ENCODE assay signal across 4 cellular contexts in the genomic region with DNA sequence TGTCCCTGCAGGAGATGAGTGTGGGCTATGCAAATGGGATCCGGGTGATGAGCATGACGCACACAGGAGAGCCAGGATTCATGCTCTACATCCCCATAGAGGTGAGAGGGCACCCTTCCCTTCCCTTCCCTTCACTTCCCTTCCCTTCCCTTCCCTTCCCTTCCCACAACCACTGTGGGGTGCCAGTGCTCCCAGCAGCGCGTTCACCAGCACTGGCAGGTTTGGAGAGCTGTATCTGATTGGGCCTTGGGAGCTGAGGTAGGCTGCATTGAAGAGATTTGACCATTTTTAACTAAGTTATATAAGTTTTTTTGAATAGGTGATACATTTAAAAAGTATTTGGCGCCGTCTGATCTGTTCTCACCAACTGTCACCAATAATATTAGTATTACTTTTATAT. TPM values are rescaled to one million over a fixed set of nuclear protein-coding genes. Genes with fewer than 3 reads are reported as not detected.
"Had no signal": no experiment of that assay in that cellular context is flagged by ENCODE, and none has a peak within 500 bp of the region (broad histone marks: within the 10 kb centered on the region; RNA-seq: fewer than 3 reads in every experiment).

No MANE protein-coding gene starts in this region.

RNA-seq across cellular contexts. Expression of gene CLEC18C, which starts 25.1 kb away (rescaled TPM):
- total RNA-seq: pulmonary artery endothelial cell, right atrium auricular region, subcutaneous adipose tissue had no signal
- polyA plus RNA-seq: naive thymus-derived CD4-positive, alpha-beta T cell had no signal
